Comparison of ENCODE assay signal across 19 cellular contexts in genomic region chr5:169785731-169786130, GRCh38.
DNase-seq lines count a peak whose midpoint lies in the region; ATAC-seq, FAIRE-seq and TF ChIP-seq lines count a peak whose summit lies in the region.
"Had no signal": no experiment of that assay in that cellular context is flagged by ENCODE, and none has a peak within 500 bp of the region (broad histone marks: within the 10 kb centered on the region; RNA-seq: fewer than 3 reads in every experiment).

No MANE protein-coding gene starts in this region.

- no peak overlapping the region for H3K4me3 Mint-ChIP-seq in astrocyte (ENCODE audit: unreplicated experiment)
- no peak overlapping the region for H3K4me3 Mint-ChIP-seq in stimulated activated naive CD8-positive, alpha-beta T cell treated with anti-CD3 and anti-CD28 coated beads, Interleukin-15, amount 100 ng/mL, for 72 hours
- H3K4me3 Mint-ChIP-seq: H9 had no signal

- peaks cover 10% of the 10 kb centered on the region for H3K4me1 Mint-ChIP-seq in astrocyte (ENCODE audit: low read depth, unreplicated experiment)
- H3K4me1 Mint-ChIP-seq in stimulated activated naive CD8-positive, alpha-beta T cell treated with anti-CD3 and anti-CD28 coated beads, Interleukin-15, amount 100 ng/mL, for 72 hours = peaks cover 7% of the 10 kb centered on the region

- H3K9me3 Mint-ChIP-seq in astrocyte (ENCODE audit: unreplicated experiment) = no peaks in the 10 kb centered on the region
- H3K9me3 Mint-ChIP-seq in stimulated activated naive CD8-positive, alpha-beta T cell treated with anti-CD3 and anti-CD28 coated beads, Interleukin-15, amount 100 ng/mL, for 72 hours = no peaks in the 10 kb centered on the region
- H3K9me3 Mint-ChIP-seq: H9 had no signal

- TF ChIP-seq EP300 in A549 (IDR thresholded peaks at IDR 0.05) = no peak
- TF ChIP-seq EP300 in stomach (IDR thresholded peaks at IDR 0.05) = no peak

- TF ChIP-seq RAD21 in A549 (conservative IDR thresholded peaks at IDR 0.05 in 1 of 2, IDR thresholded peaks at IDR 0.05 in 1 of 2) = no peak

- H3K36me3 ChIP-seq in astrocyte (ENCODE audit: insufficient read depth, low read length) (no peaks in the 10 kb centered on the region), stomach (no peaks in the 10 kb centered on the region)

- POLR2A ChIA-PET in A549 (lab: Yijun Ruan, JAX) = no interaction called here

- H4K20me1 ChIP-seq in astrocyte (ENCODE audit: insufficient read depth, low read length) = no peaks in the 10 kb centered on the region

- TF ChIP-seq CTCF in A549 (IDR thresholded peaks at IDR 0.05) (no peak), astrocyte (IDR thresholded peaks at IDR 0.05; ENCODE audit: insufficient read depth, low read depth, low read length) (no peak), omental fat pad (IDR thresholded peaks at IDR 0.05) (no peak), stomach (IDR thresholded peaks at IDR 0.05) (no peak)

- CTCF ChIA-PET in A549 (lab: Yijun Ruan, JAX) = interaction anchor here (1.0 to 2.1 kb wide), 2 partner anchors 18 to 105 kb away, joined by 3 to 6 read pairs; no protein-coding TSS in a partner anchor

- H3K27ac Mint-ChIP-seq in astrocyte (ENCODE audit: unreplicated experiment) = peak overlapping the region; percentile 89
- H3K27ac Mint-ChIP-seq in stimulated activated naive CD8-positive, alpha-beta T cell treated with anti-CD3 and anti-CD28 coated beads, Interleukin-15, amount 100 ng/mL, for 72 hours = no peak overlapping the region

- peak overlapping the region; percentile 56 to 73; a peak in 5 of 6 replicates for H3K27ac ChIP-seq in A549
- H3K27ac ChIP-seq in astrocyte (ENCODE audit: low read depth, low read length) = no peak overlapping the region
- no peak overlapping the region for H3K27ac ChIP-seq in stomach
- H3K27ac ChIP-seq: C4-2B, RWPE1 had no signal

- H3K27me3 ChIP-seq in astrocyte (ENCODE audit: insufficient read depth, low read length) (no peaks in the 10 kb centered on the region), stomach (peaks cover 0 to 4% (median 0%) of the 10 kb centered on the region in 3 donors)

- no peak overlapping the region for H3K9ac ChIP-seq in astrocyte (ENCODE audit: low read length)

- no peak overlapping the region for H2AFZ ChIP-seq in astrocyte (ENCODE audit: low read depth, low read length)

- TF ChIP-seq POLR2A in A549 (IDR thresholded peaks at IDR 0.05; ENCODE audit: low read length) (no peak), GM12892 (IDR thresholded peaks at IDR 0.05; ENCODE audit: low read depth, low read length) (no peak), stomach (IDR thresholded peaks at IDR 0.05) (no peak)

- H3K4me3 ChIP-seq in A549 = no peak overlapping the region
- H3K4me3 ChIP-seq in astrocyte (ENCODE audit: insufficient read depth, low read depth, low read length) = no peak overlapping the region
- no peak overlapping the region for H3K4me3 ChIP-seq in stomach

- no peaks in the 10 kb centered on the region for H3K79me2 ChIP-seq in astrocyte (ENCODE audit: insufficient read depth, low read length)

- H3K4me1 ChIP-seq in A549 (peaks cover 32% of the 10 kb centered on the region), astrocyte (ENCODE audit: insufficient read depth, low read length) (peaks cover 18% of the 10 kb centered on the region), stomach (no peaks in the 10 kb centered on the region)

- 42% methylated on average over 2 of the region's 2 CpGs for WGBS in A549 (ENCODE audit: missing lambda C conversion rate)
- 57 to 70% (median 64%) methylated on average over 2 of the region's 2 CpGs for WGBS in stomach, 5 donors

- ATAC-seq in A549 (no peak), omental fat pad (ENCODE audit: low FRiP score) (peak; percentile 29), HG03135 (IDR thresholded peaks at IDR 0.05; ENCODE audit: unreplicated experiment) (no peak)
- ATAC-seq in stimulated activated naive CD8-positive, alpha-beta T cell treated with anti-CD3 and anti-CD28 coated beads, Interleukin-15, amount 100 ng/mL, for 72 hours = no peak

- DNase-seq in A549 (ENCODE audit: low read depth in 1 of 2, low spot score in 1 of 2) = no peak
- no peak for DNase-seq in GM12892 (ENCODE audit: insufficient read length)
- peak; percentile 14 for DNase-seq in astrocyte (ENCODE audit: low read depth)
- no peak for DNase-seq in omental fat pad (ENCODE audit: low spot score)
- DNase-seq in stomach = no peak
- DNase-seq in stimulated activated naive CD8-positive, alpha-beta T cell treated with anti-CD3 and anti-CD28 coated beads, Interleukin-15, amount 100 ng/mL, for 72 hours = no peak
- DNase-seq: AML-193, DMS79 treated with DMSO at 0.1 percent for 48 hours, H9, Kasumi-1, NCI-H1092 treated with DMSO at 0.1 percent for 48 hours, NCI-H1694, NCI-H2081 treated with DMSO at 0.1 percent for 48 hours, NCI-H510A treated with DMSO at 0.1 percent for 48 hours, NCI-H774, SIG-M5 had no signal

- H3K9me3 ChIP-seq in A549 = no peaks in the 10 kb centered on the region
- no peaks in the 10 kb centered on the region for H3K9me3 ChIP-seq in astrocyte (ENCODE audit: insufficient read depth, low read depth, low read length)
- H3K9me3 ChIP-seq in stomach = no peaks in the 10 kb centered on the region

- no peaks in the 10 kb centered on the region for H3K36me3 Mint-ChIP-seq in astrocyte (ENCODE audit: low read depth, unreplicated experiment)

- intact Hi-C loops in stomach (cut with DNase I; ENCODE audit: low total_unique reads) = no loop called here

- FAIRE-seq in A549 (lab: Jason Lieb, UNC) = no peak
- peak; percentile 17 for FAIRE-seq in GM12892 (lab: Jason Lieb, UNC)
- no peak for FAIRE-seq in astrocyte (lab: Jason Lieb, UNC)

- H3K4me2 ChIP-seq in A549 (peak overlapping the region; percentile 68; the same call in 2 of the 3 replicates), astrocyte (ENCODE audit: low read length) (peak overlapping the region; percentile 30)

- no peaks in the 10 kb centered on the region for H3K27me3 Mint-ChIP-seq in astrocyte (ENCODE audit: low read depth, unreplicated experiment)
- H3K27me3 Mint-ChIP-seq in stimulated activated naive CD8-positive, alpha-beta T cell treated with anti-CD3 and anti-CD28 coated beads, Interleukin-15, amount 100 ng/mL, for 72 hours = no peaks in the 10 kb centered on the region

TF ChIP-seq in A549, 52 proteins besides CTCF, POLR2A, EP300 and RAD21:
- no peak for TF ChIP-seq PBX3 (IDR thresholded peaks at IDR 0.05)
- no peak for TF ChIP-seq BHLHE40 (IDR thresholded peaks at IDR 0.05; ENCODE audit: low read depth, low read length)
- TF ChIP-seq PHF8 (IDR thresholded peaks at IDR 0.05; ENCODE audit: borderline replicate concordance, low read depth) = no peak
- TF ChIP-seq JUN (IDR thresholded peaks at IDR 0.05) = no peak
- TF ChIP-seq RFX5 (IDR thresholded peaks at IDR 0.05) = no peak
- TF ChIP-seq RCOR1 (IDR thresholded peaks at IDR 0.05; ENCODE audit: low read depth, low read length) = no peak
- TF ChIP-seq HOXB13 (CRISPR knock-in tag; IDR thresholded peaks at IDR 0.05; ENCODE audit: low read depth) = no peak
- TF ChIP-seq EHMT2 (IDR thresholded peaks at IDR 0.05; ENCODE audit: low read depth) = no peak
- no peak for TF ChIP-seq FOSL2 (IDR thresholded peaks at IDR 0.05)
- TF ChIP-seq FOSL2 (CRISPR knock-in tag; IDR thresholded peaks at IDR 0.05) = no peak
- TF ChIP-seq HOXA7 (CRISPR knock-in tag; IDR thresholded peaks at IDR 0.05) = no peak

Comparison
In these comparisons a context has a peak if more than half of its experiments do, and no peak if none do; other contexts are left out.
1. H3K27ac ChIP-seq: peak in A549 (2 of 2); none in astrocyte (single experiment) and stomach (0 of 5).